In the genomic region with DNA sequence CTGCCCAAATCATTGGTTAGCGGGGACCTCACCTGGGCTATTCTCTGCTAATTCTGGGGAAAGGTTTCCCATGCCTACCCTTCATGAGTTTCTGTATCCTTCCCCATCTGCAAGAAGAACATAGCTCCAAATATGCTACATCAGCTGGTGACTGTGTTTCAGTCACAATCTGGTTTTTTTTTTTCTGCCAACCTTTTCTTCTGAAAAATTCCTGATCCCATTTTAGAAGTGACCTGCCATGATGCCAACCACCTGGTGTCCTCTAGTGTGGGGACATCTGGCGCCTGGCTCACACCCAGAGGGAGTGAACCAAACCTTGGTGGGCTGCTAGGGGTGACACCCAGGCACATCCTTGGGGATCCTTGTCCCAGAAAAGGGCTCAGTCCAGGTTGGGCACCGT, we compare ENCODE assay signal across 26 cellular contexts.
"Had no signal": no experiment of that assay in that cellular context is flagged by ENCODE, and none has a peak within 500 bp of the region (broad histone marks: within the 10 kb centered on the region; RNA-seq: fewer than 3 reads in every experiment).

No MANE protein-coding gene starts in this region.

- DNase-seq: hypothalamus; immature natural killer cell; kidney; left colon; left lung; lower lobe of right lung; mammary epithelial cell; mesenchymal stem cell; naive B cell; natural killer cell; nephron progenitor cell; right lobe of liver; stimulated activated CD4-positive, alpha-beta T cell treated with anti-CD3 and anti-CD28 coated beads, Interleukin-1b, Interleukin-23, amount 100 ng/mL, for 48 hours; stimulated activated CD4-positive, alpha-beta T cell treated with anti-CD3 and anti-CD28 coated beads, Interleukin-2, amount 100 ng/mL, for 48 hours; stimulated activated CD4-positive, alpha-beta T cell treated with anti-CD3 and anti-CD28 coated beads, Interleukin-4, amount 100 ng/mL, for 4 hours; stimulated activated CD8-positive, alpha-beta memory T cell treated with anti-CD3 and anti-CD28 coated beads, Interleukin-4, amount 100 ng/mL, for 48 hours; stimulated activated naive CD4-positive, alpha-beta T cell treated with Interleukin-2 at 50 U/mL for 16 hours; stimulated activated naive CD8-positive, alpha-beta T cell treated with anti-CD3 and anti-CD28 coated beads, Interleukin-15, amount 100 ng/mL, for 72 hours; uterus had no signal

- H3K4me3 ChIP-seq: left lung, lower lobe of right lung, neural progenitor cell, ovary, right atrium auricular region, right lobe of liver, smooth muscle cell, tibial nerve, uterus had no signal

- FAIRE-seq: islet of Langerhans, kidney had no signal

- ATAC-seq: left colon; left lung; natural killer cell; right lobe of liver; stimulated activated memory B cell treated with anti-CD40 and anti-IgM and Interleukin-4, amounts not matched to agents 10 μg/mL and 1 μg/mL and 100 μg/mL, for 72 hours; stimulated activated naive CD8-positive, alpha-beta T cell treated with anti-CD3 and anti-CD28 coated beads, Interleukin-15, amount 100 ng/mL, for 72 hours had no signal

- H3K36me3 ChIP-seq: left lung, lower lobe of right lung, neural progenitor cell, ovary, right atrium auricular region, right lobe of liver, tibial nerve, uterus had no signal

- H3K4me1 ChIP-seq: left lung, lower lobe of right lung, neural progenitor cell, right atrium auricular region, right lobe of liver, tibial nerve, uterus had no signal

- H3K27me3 ChIP-seq: left lung, neural progenitor cell, ovary, right atrium auricular region, right lobe of liver, tibial nerve, uterus had no signal

- H3K9me3 ChIP-seq: left lung, lower lobe of right lung, ovary, right atrium auricular region, right lobe of liver, tibial nerve, uterus had no signal

- H3K27ac ChIP-seq: left lung, lower lobe of right lung, neural progenitor cell, ovary, right atrium auricular region, right lobe of liver, tibial nerve, uterus had no signal
